ENCODE assay signal across 13 cellular contexts in the genomic region with DNA sequence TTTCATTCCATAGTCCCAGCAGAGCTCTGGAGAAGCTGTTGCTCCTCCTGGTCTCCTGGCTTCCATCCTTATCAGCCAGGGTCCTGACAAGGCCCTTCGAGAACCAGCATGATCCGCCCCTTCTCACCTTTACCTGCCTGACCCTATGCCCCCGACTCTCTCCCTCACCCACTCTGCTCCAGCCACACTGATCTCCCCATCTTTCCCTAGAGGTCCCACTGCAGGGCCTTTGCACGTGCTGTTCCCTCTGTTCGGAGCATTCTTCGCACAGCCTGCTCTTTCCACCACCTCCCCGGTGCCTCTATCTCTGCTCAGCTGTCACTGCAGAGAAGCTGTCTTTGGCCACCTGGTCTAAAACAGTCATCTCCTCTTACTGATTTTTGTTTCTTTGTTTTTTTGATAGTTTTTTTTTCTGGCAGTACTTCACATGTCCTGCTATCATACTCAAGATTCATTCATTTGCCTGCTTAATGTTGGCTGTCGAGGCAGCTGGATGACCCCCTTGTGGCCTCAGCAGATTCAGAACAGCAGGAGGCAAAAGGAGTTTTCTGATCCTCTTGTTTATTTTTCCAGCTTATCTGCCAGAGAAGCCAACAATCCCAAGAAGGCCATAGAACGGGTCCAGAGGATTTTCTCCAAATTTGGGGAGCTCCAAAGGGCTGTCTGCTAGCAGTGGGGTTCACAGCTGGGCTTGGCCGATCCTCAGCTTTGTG. TPM values are rescaled to one million over a fixed set of nuclear protein-coding genes. Genes with fewer than 3 reads are reported as not detected.
DNase-seq lines count a peak whose midpoint lies in the region; ATAC-seq, FAIRE-seq and TF ChIP-seq lines count a peak whose summit lies in the region.
"Had no signal": no experiment of that assay in that cellular context is flagged by ENCODE, and none has a peak within 500 bp of the region (broad histone marks: within the 10 kb centered on the region; RNA-seq: fewer than 3 reads in every experiment).

No MANE protein-coding gene starts in this region.

- peaks cover 20% of the 10 kb centered on the region for H3K27me3 Mint-ChIP-seq in T-helper 2 cell treated with Interferon-gamma antibody and Interleukin-4, amounts not matched to agents 5 μg/mL and 100 μg/mL, for 36 hours (ENCODE audit: low read depth)

- FAIRE-seq in K562 (lab: Jason Lieb, UNC) = no peak

- H3K27me3 ChIP-seq in K562 (ENCODE audit: control insufficient read depth in 2 of 2, insufficient read depth in 2 of 2, low read length in 2 of 2) (peaks cover 48 to 69% of the 10 kb centered on the region in 2 experiments; a peak in 4 of 5 replicates), iPS-15b (ENCODE audit: control insufficient read depth, insufficient read depth, low read length) (no peaks in the 10 kb centered on the region), suprapubic skin (peaks cover 41% of the 10 kb centered on the region)

- H3K36me3 ChIP-seq in K562 (ENCODE audit: control insufficient read depth, insufficient read depth, low read length) (no peaks in the 10 kb centered on the region), iPS-15b (ENCODE audit: control insufficient read depth, insufficient read depth, low read length) (no peaks in the 10 kb centered on the region), suprapubic skin (no peaks in the 10 kb centered on the region)
- H3K36me3 ChIP-seq: colonic mucosa had no signal

- H3K4me2 ChIP-seq in K562 (ENCODE audit: insufficient read depth, low read length) = no peak overlapping the region

- TF ChIP-seq EP300 in K562 (IDR thresholded peaks at IDR 0.05; ENCODE audit: low read length) (no peak), suprapubic skin (IDR thresholded peaks at IDR 0.05) (no peak)

- no peaks in the 10 kb centered on the region for H3K79me2 ChIP-seq in K562 (ENCODE audit: control insufficient read depth, insufficient read depth, low read length)

- H3K4me3 ChIP-seq in K562 = no peak overlapping the region
- H3K4me3 ChIP-seq in iPS-15b (ENCODE audit: low read depth, low read length) = peak overlapping the region; percentile 70
- no peak overlapping the region for H3K4me3 ChIP-seq in suprapubic skin
- H3K4me3 ChIP-seq: colonic mucosa had no signal

- no peak for TF ChIP-seq CTCF in K562 (IDR thresholded peaks at IDR 0.05 in 2 of 3, conservative IDR thresholded peaks at IDR 0.05 in 1 of 3; ENCODE audit: insufficient read depth in 2 of 3, low read depth in 1 of 3, low read length in 3 of 3)
- no peak for TF ChIP-seq CTCF in suprapubic skin (IDR thresholded peaks at IDR 0.05)

- TF ChIP-seq RAD21 in K562 (CRISPR knock-in tag; conservative IDR thresholded peaks at IDR 0.05 in 1 of 2, IDR thresholded peaks at IDR 0.05 in 1 of 2) = no peak

- H3K4me3 Mint-ChIP-seq in T-helper 2 cell treated with Interferon-gamma antibody and Interleukin-4, amounts not matched to agents 5 μg/mL and 100 μg/mL, for 36 hours = peak overlapping the region; percentile 58

- H3K9me1 ChIP-seq in K562 (ENCODE audit: control insufficient read depth, insufficient read depth, low read length) = no peaks in the 10 kb centered on the region

- H4K20me1 ChIP-seq in K562 (replicated peaks; ENCODE audit: control insufficient read depth, insufficient read depth, low read length) = peaks cover 10% of the 10 kb centered on the region; the same call in 1 of the 2 replicates

- H3K36me3 Mint-ChIP-seq in T-helper 2 cell treated with Interferon-gamma antibody and Interleukin-4, amounts not matched to agents 5 μg/mL and 100 μg/mL, for 36 hours (ENCODE audit: low read depth) = peaks cover 6% of the 10 kb centered on the region

- intact Hi-C loops in K562 (cut with micrococcal nuclease) = no loop called here

- no peak for ATAC-seq in K562

- H2AFZ ChIP-seq in K562 (ENCODE audit: low read depth, low read length) = no peak overlapping the region

- H3K4me1 Mint-ChIP-seq in T-helper 2 cell treated with Interferon-gamma antibody and Interleukin-4, amounts not matched to agents 5 μg/mL and 100 μg/mL, for 36 hours (ENCODE audit: low read depth) = peaks cover 41% of the 10 kb centered on the region

- H3K4me1 ChIP-seq in K562 (replicated peaks in 1 of 2; ENCODE audit: control insufficient read depth in 2 of 2, insufficient read depth in 2 of 2, low read length in 2 of 2) = peaks cover 0 to 6% of the 10 kb centered on the region in 2 experiments; a peak in 2 of 5 replicates
- H3K4me1 ChIP-seq in iPS-15b (ENCODE audit: control insufficient read depth, insufficient read depth, low read length) = peaks cover 28% of the 10 kb centered on the region
- H3K4me1 ChIP-seq in suprapubic skin = peaks cover 12% of the 10 kb centered on the region
- H3K4me1 ChIP-seq: colonic mucosa had no signal

- 0% methylated on average over 10 of the region's 10 CpGs for WGBS in K562 (ENCODE audit: insufficient coverage, low coverage, missing lambda C conversion rate)
- WGBS in suprapubic skin = 72% methylated on average over 10 of the region's 10 CpGs

- no peak for DNase-seq in T-helper 2 cell treated with Interferon-gamma antibody and Interleukin-4, amounts not matched to agents 5 μg/mL and 100 μg/mL, for 36 hours (ENCODE audit: low spot score)
- DNase-seq in T-helper 2 cell = no peak
- DNase-seq in K562 (ENCODE audit: extremely low read depth in 1 of 4, low spot score in 3 of 4) = no peak
- peak; percentile 52 to 55 for DNase-seq in suprapubic skin (ENCODE audit: low spot score in 2 of 2)
- DNase-seq in CD1c-positive myeloid dendritic cell (ENCODE audit: extremely low spot score) = no peak
- no peak for DNase-seq in HPDE6-E6E7 (ENCODE audit: extremely low spot score)
- no peak for DNase-seq in RPMI8226
- DNase-seq: colonic mucosa; foreskin melanocyte; posterior cingulate gyrus; stimulated activated CD4-positive, alpha-beta T cell treated with anti-CD3 and anti-CD28 coated beads, Interleukin-4, amount 100 ng/mL, for 4 hours had no signal

- H3K9me3 ChIP-seq in K562 (replicated peaks; ENCODE audit: control insufficient read depth, insufficient read depth, low read depth, low read length) (no peaks in the 10 kb centered on the region), iPS-15b (ENCODE audit: control insufficient read depth, insufficient read depth, low read length) (no peaks in the 10 kb centered on the region), suprapubic skin (no peaks in the 10 kb centered on the region)
- H3K9me3 ChIP-seq: colonic mucosa had no signal

- CTCF ChIA-PET in K562 (lab: Yijun Ruan, JAX; ENCODE audit: low intra/inter-chr PET ratio) = no interaction called here

- POLR2A ChIA-PET in K562 (lab: Yijun Ruan, JAX) = interaction anchor here (1.0 to 1.9 kb wide), 2 partner anchors 9 to 17 kb away, joined by 4 to 7 read pairs; no protein-coding TSS in a partner anchor

- TF ChIP-seq POLR2A in K562 (conservative IDR thresholded peaks at IDR 0.05) (no peak), suprapubic skin (IDR thresholded peaks at IDR 0.05) (no peak)

- in situ Hi-C loops in K562 (cut with MboI) = no loop called here

- H3K9me3 Mint-ChIP-seq in T-helper 2 cell treated with Interferon-gamma antibody and Interleukin-4, amounts not matched to agents 5 μg/mL and 100 μg/mL, for 36 hours = no peaks in the 10 kb centered on the region

- no TSS peak for BruUV-seq in K562 (replicated peaks; lab: Mats Ljungman, UMichigan)

- no peak overlapping the region for H3K9ac ChIP-seq in K562 (ENCODE audit: insufficient read depth in 1 of 2, low read depth in 2 of 2, low read length in 2 of 2)
- no peak overlapping the region for H3K9ac ChIP-seq in iPS-15b (ENCODE audit: low read depth, low read length)

- H3K27ac ChIP-seq in K562 (ENCODE audit: extremely low read depth, low read depth, low read length) = no peak overlapping the region
- H3K27ac ChIP-seq in suprapubic skin = peak overlapping the region; percentile 5
- H3K27ac ChIP-seq: colonic mucosa had no signal

- peak overlapping the region; percentile 72 for H3K27ac Mint-ChIP-seq in T-helper 2 cell treated with Interferon-gamma antibody and Interleukin-4, amounts not matched to agents 5 μg/mL and 100 μg/mL, for 36 hours

TF ChIP-seq in K562, 482 proteins besides CTCF, POLR2A, EP300 and RAD21:
- TF ChIP-seq ZNF431 (CRISPR knock-in tag; IDR thresholded peaks at IDR 0.05) = no peak
- 0 out of 2 replicates have a peak, but pooled peaks have one; percentile 3 for TF ChIP-seq CBFA2T3 (IDR thresholded peaks at IDR 0.05)

RNA-seq across cellular contexts. Expression of gene PTGIS, which starts 1.6 kb away (rescaled TPM):
- total RNA-seq in K562 (2011; cell fraction: chromatin; rRNA removed; ENCODE audit: low replicate concordance) = not detected in 2 replicates
- total RNA-seq in K562 (2011; cell fraction: nucleolus; rRNA removed) = not detected in 2 replicates
- not detected in 2 replicates for total RNA-seq in K562 (2011; cell fraction: nucleoplasm; rRNA removed)
- total RNA-seq in K562 (2014; rRNA removed) (not detected in 2 replicates), K562 (2014; rRNA removed; fragmentation: Illumina TruSeq; extraction: Trizol) (not detected in 2 replicates), K562 (2015; rRNA removed; fragmentation: Illumina TruSeq; extraction: Trizol) (not detected in 2 replicates), K562 (2021) (0.16 TPM in 1 of 2 replicates, not detected in the other), suprapubic skin (10 to 100 TPM in 1 of 4 donors, 1 to 10 TPM in 3; 4.3 to 14.4 (median 7.0) TPM)
- polyA plus RNA-seq in K562 (2011; rRNA removed) (not detected in 2 replicates), K562 (2014; fragmentation: Illumina TruSeq; extraction: Trizol) (not detected in 2 replicates), K562 (2014; fragmentation: Nextera tagmentation; extraction: Ambion mirVana) (not detected), K562 (2014; rRNA removed) (not detected in 2 replicates)
- polyA plus RNA-seq in K562 (2011; cell fraction: cytosol; rRNA removed) = 0.01 TPM in 1 of 2 replicates, not detected in the other
- not detected in 2 replicates for polyA plus RNA-seq in K562 (2011; cell fraction: nucleus; rRNA removed)
- not detected in 2 replicates for polyA plus RNA-seq in K562 (2012)
- polyA minus RNA-seq in K562 (2011; rRNA and poly(A)+ RNA removed) = not detected in 2 replicates
- polyA minus RNA-seq in K562 (2011; cell fraction: cytosol; rRNA and poly(A)+ RNA removed) = not detected in 2 replicates
- not detected in 2 replicates for polyA minus RNA-seq in K562 (2011; cell fraction: nucleus; rRNA and poly(A)+ RNA removed)
- total RNA-seq: A673 had no signal

Comparison
In these comparisons a context has a peak if more than half of its experiments do, and no peak if none do; other contexts are left out.
1. DNase-seq: peak in suprapubic skin (2 of 2); none in T-helper 2 cell treated with Interferon-gamma antibody and Interleukin-4, amounts not matched to agents 5 μg/mL and 100 μg/mL, for 36 hours (single experiment), T-helper 2 cell (0 of 5), K562 (0 of 4), CD1c-positive myeloid dendritic cell (single experiment), HPDE6-E6E7 (single experiment) and RPMI8226 (single experiment).
2. RNA of gene PTGIS, which starts 1.6 kb away (total RNA-seq): 4.3 to 14.4 TPM in suprapubic skin; 0.16 TPM in K562; every median in the first group is over 4 times any median in the second.